In genomic region chr14:77730976-77731497, GRCh38 we compare ENCODE assay signal across 24 cellular contexts. TPM values are rescaled to one million over a fixed set of nuclear protein-coding genes. Genes with fewer than 3 reads are reported as not detected.
DNase-seq lines count a peak whose midpoint lies in the region; ATAC-seq and TF ChIP-seq lines count a peak whose summit lies in the region.
"Had no signal": no experiment of that assay in that cellular context is flagged by ENCODE, and none has a peak within 500 bp of the region (broad histone marks: within the 10 kb centered on the region; RNA-seq: fewer than 3 reads in every experiment).

No MANE protein-coding gene starts in this region.

- peaks cover 17% of the 10 kb centered on the region; the same call in 1 of the 2 replicates for H3F3A ChIP-seq in PC-9 (ENCODE audit: insufficient read depth, low read depth)

- intact Hi-C loops in PC-9 (cut with micrococcal nuclease; ENCODE audit: unreplicated experiment), result no loop called here

- H3K4me2 ChIP-seq in PC-9, result no peak overlapping the region

- peak overlapping the region; percentile 41 for H3K27ac Mint-ChIP-seq in T-helper 17 cell
- H3K27ac Mint-ChIP-seq: B cell had no signal

- in situ Hi-C loops in ACHN (cut with HindIII; ENCODE audit: low pct_ligation_motif_present, low pct_unique_long_range_greater_than_20kb, low sequenced_read_pairs), result no loop called here

- H3K4me3 ChIP-seq in BJ (ENCODE audit: low read depth, low read length) (no peak overlapping the region), PC-9 (no peak overlapping the region)
- H3K4me3 ChIP-seq: adrenal gland, HAP-1, lung, skin epidermis had no signal

- H3K27me3 ChIP-seq in BJ (ENCODE audit: control insufficient read depth, insufficient read depth, low read length) (no peaks in the 10 kb centered on the region), PC-9 (ENCODE audit: insufficient read depth, low read depth) (no peaks in the 10 kb centered on the region)
- H3K27me3 ChIP-seq: adrenal gland had no signal

- H3K9me3 ChIP-seq in T-helper 17 cell (ENCODE audit: control insufficient read depth, low read length, poor library complexity, severe bottlenecking) (no peaks in the 10 kb centered on the region), PC-9 (ENCODE audit: insufficient read depth, low read depth) (no peaks in the 10 kb centered on the region)
- H3K9me3 ChIP-seq: adrenal gland, HAP-1 had no signal

- no peak for TF ChIP-seq CTCF in BJ (IDR thresholded peaks at IDR 0.05; ENCODE audit: insufficient read depth, low read depth, low read length)
- no peak for TF ChIP-seq CTCF in PC-9 (conservative IDR thresholded peaks at IDR 0.05)

- no peaks in the 10 kb centered on the region for H3K9me2 ChIP-seq in PC-9 (ENCODE audit: insufficient read depth)

- H3K4me3 Mint-ChIP-seq in T-helper 17 cell, result no peak overlapping the region
- H3K4me3 Mint-ChIP-seq: B cell, brain, IgD-negative memory B cell had no signal

- POLR2A ChIA-PET in BJ (lab: Charles Lee) (no interaction called here), PC-9 (lab: Charles Lee; ENCODE audit: unreplicated experiment) (no interaction called here)

- ATAC-seq in T-helper 17 cell, result no peak

- CTCF ChIA-PET in BJ (lab: Yijun Ruan, JAX) (interaction anchor here (0.8 to 2.2 kb wide), 2 partner anchors 10 to 273 kb away, joined by 3 to 6 read pairs; partner anchors contain the start of gene AHSA1), PC-9 (lab: Charles Lee) (interaction anchor here (0.7 kb wide), 1 partner anchor 300 kb away, joined by 5 read pairs; no protein-coding TSS in a partner anchor)

- no peaks in the 10 kb centered on the region for H3K4me1 ChIP-seq in PC-9 (replicated peaks; ENCODE audit: insufficient read depth)
- H3K4me1 ChIP-seq: HAP-1 had no signal

- H3K27me3 Mint-ChIP-seq in T-helper 17 cell, result no peaks in the 10 kb centered on the region
- H3K27me3 Mint-ChIP-seq: B cell, brain, IgD-negative memory B cell had no signal

- peaks cover 14% of the 10 kb centered on the region for H3K4me1 Mint-ChIP-seq in T-helper 17 cell
- H3K4me1 Mint-ChIP-seq: B cell had no signal

- peaks cover 35% of the 10 kb centered on the region for H4K20me1 ChIP-seq in PC-9 (ENCODE audit: insufficient read depth)

- no peak overlapping the region for H3K27ac ChIP-seq in PC-9
- H3K27ac ChIP-seq: 22Rv1, adrenal gland, skin epidermis had no signal

- H2AFZ ChIP-seq in PC-9, result no peak overlapping the region

- peak; percentile 24 for DNase-seq in DMS 273 (lab: John Stamatoyannopoulos, UW; ENCODE audit: unreplicated experiment)
- DNase-seq in DMS 273 treated with DMSO at 0.1 percent for 48 hours (lab: John Stamatoyannopoulos, UW), result no peak
- peak; percentile 35 for DNase-seq in BJ (ENCODE audit: low read depth)
- DNase-seq in T-helper 17 cell, result no peak
- peak; percentile 61 for DNase-seq in foreskin melanocyte
- DNase-seq in PC-9, result no peak
- DNase-seq in D341Med (ENCODE audit: low spot score), result no peak
- DNase-seq in ACHN, result no peak
- DNase-seq: activated CD4-positive, alpha-beta T cell treated with anti-CD3 and anti-CD28 coated beads for 1 hour; adrenal gland; DND-41; effector CD4-positive, alpha-beta T cell; NCI-H1105; NCI-H2029 treated with DMSO at 0.1 percent for 48 hours; NCI-H226; RPMI8226; substantia nigra had no signal

- BruUV-seq in PC-9 (replicated peaks; lab: Mats Ljungman, UMichigan), result no TSS peak

- H3K79me2 ChIP-seq in PC-9 (ENCODE audit: low read depth), result no peaks in the 10 kb centered on the region

- H3K36me3 ChIP-seq in BJ (ENCODE audit: control insufficient read depth, insufficient read depth, low read length) (peaks cover 14% of the 10 kb centered on the region), PC-9 (ENCODE audit: low read depth) (peaks cover 84% of the 10 kb centered on the region)

- H3K36me3 Mint-ChIP-seq in T-helper 17 cell (ENCODE audit: low read depth), result peaks cover 13% of the 10 kb centered on the region
- H3K36me3 Mint-ChIP-seq: IgD-negative memory B cell had no signal

RNA-seq across cellular contexts. Expression of gene SLIRP, which starts 23.1 kb away (rescaled TPM):
- polyA plus RNA-seq in BJ (2011; rRNA removed), result 162 and 231 TPM in 2 replicates
- 14.8 and 20.1 TPM in 2 replicates for polyA minus RNA-seq in BJ (2011; rRNA and poly(A)+ RNA removed)
- total RNA-seq in T-helper 17 cell, result 10 to 100 TPM; 37.7 to 43.9 TPM
- 298 and 375 TPM in 2 replicates for total RNA-seq in PC-9 (2021)

RNA-seq across cellular contexts. Expression of gene ALKBH1, which starts 23.2 kb away (rescaled TPM):
- 9.2 and 12.2 TPM in 2 replicates for polyA plus RNA-seq in BJ (2011; rRNA removed)
- 7.7 and 11.8 TPM in 2 replicates for polyA minus RNA-seq in BJ (2011; rRNA and poly(A)+ RNA removed)
- total RNA-seq in T-helper 17 cell (10 to 100 TPM in 1 of 2 donors, 1 to 10 TPM in 1; 8.8 to 10.6 TPM), PC-9 (2021) (22.7 and 25.0 TPM in 2 replicates)

RNA-seq across cellular contexts. Expression of gene SNW1, which starts 29.9 kb away (rescaled TPM):
- polyA plus RNA-seq in BJ (2011; rRNA removed), result 34.8 and 40.2 TPM in 2 replicates
- 10.2 and 19.1 TPM in 2 replicates for polyA minus RNA-seq in BJ (2011; rRNA and poly(A)+ RNA removed)
- total RNA-seq in T-helper 17 cell, result 10 to 100 TPM; 90.6 to 92.2 TPM
- total RNA-seq in PC-9 (2021), result 154 and 233 TPM in 2 replicates

Comparison
In these comparisons a context has a peak if more than half of its experiments do, and no peak if none do; other contexts are left out.
1. DNase-seq: peak in DMS 273 (single experiment), BJ (single experiment) and foreskin melanocyte (single experiment); none in DMS 273 treated with DMSO at 0.1 percent for 48 hours (single experiment), T-helper 17 cell (0 of 3), PC-9 (0 of 2), D341Med (single experiment) and ACHN (single experiment).